8 cellular contexts compared by ENCODE assay signal in the genomic region with DNA sequence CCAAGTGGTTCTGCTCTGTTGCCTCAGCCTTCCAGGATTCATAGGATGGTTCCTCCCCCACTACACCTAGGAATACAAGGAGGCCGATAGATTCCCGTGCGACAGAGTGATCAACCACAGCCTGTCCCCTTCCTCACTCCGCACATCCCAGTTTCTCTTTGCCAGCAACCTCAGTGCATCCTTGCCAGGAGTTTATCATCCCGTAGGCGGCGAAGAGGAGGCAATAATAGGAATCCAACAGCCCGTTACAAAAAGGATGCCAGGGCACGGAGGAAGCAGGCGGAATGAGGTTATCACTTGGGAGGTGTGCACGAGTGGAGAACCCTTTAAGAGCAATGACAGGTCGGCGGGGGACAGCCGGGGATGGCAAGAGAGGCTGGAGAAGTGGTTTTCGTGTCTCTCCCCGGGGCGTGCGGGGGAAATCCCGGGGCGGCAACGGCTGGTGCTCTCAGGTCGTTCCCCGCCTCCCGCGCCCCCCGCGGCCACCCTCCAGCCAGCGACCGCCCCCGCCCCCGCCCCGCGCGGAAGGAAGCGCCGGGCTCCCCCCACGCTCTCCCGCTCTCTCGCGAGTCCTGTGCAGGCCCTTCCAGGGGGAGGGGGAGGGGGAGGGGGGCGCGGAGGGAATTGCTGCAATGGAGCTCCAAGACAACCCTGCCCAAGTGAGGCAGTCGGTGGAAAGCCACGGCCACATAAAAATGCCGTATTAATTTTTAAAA. TPM values are rescaled to one million over a fixed set of nuclear protein-coding genes. Genes with fewer than 3 reads are reported as not detected.
DNase-seq lines count a peak whose midpoint lies in the region; ATAC-seq and TF ChIP-seq lines count a peak whose summit lies in the region.

No MANE protein-coding gene starts in this region.

- ATAC-seq in GM21723 (IDR thresholded peaks at IDR 0.05; ENCODE audit: unreplicated experiment) (peak; percentile 7), HG03457 (IDR thresholded peaks at IDR 0.05; ENCODE audit: unreplicated experiment) (no peak)
- no peak for ATAC-seq in activated T-cell treated with anti-CD3 and anti-CD28 coated beads, Interleukin-2, amount 50 U/mL, for 4 hours
- peak; percentile 17 for ATAC-seq in stimulated activated memory B cell treated with anti-CD40 and anti-IgM and Interleukin-4, amounts not matched to agents 10 μg/mL and 1 μg/mL and 100 μg/mL, for 72 hours

- TF ChIP-seq EP300 in esophagus muscularis mucosa (IDR thresholded peaks at IDR 0.05): no peak

- 0% methylated on average over 17 of the region's 45 CpGs for WGBS in esophagus muscularis mucosa

- TF ChIP-seq CTCF in BJ (IDR thresholded peaks at IDR 0.05; ENCODE audit: insufficient read depth, low read depth, low read length) (no peak), esophagus muscularis mucosa (IDR thresholded peaks at IDR 0.05) (no peak)

- H3K27me3 Mint-ChIP-seq in activated T-cell treated with anti-CD3 and anti-CD28 coated beads, Interleukin-2, amount 50 U/mL, for 4 hours (ENCODE audit: low read depth): peaks cover 15% of the 10 kb centered on the region
- H3K27me3 Mint-ChIP-seq in stimulated activated memory B cell treated with anti-CD40 and anti-IgM and Interleukin-4, amounts not matched to agents 10 μg/mL and 1 μg/mL and 100 μg/mL, for 72 hours: no peaks in the 10 kb centered on the region

- H3K27ac ChIP-seq in esophagus muscularis mucosa (replicated peaks in 1 of 4): peak overlapping the region; percentile 95 to 98 (median 96)

- H3K4me3 Mint-ChIP-seq in activated T-cell treated with anti-CD3 and anti-CD28 coated beads, Interleukin-2, amount 50 U/mL, for 4 hours: peak overlapping the region; percentile 96
- peak overlapping the region; percentile 93 for H3K4me3 Mint-ChIP-seq in stimulated activated memory B cell treated with anti-CD40 and anti-IgM and Interleukin-4, amounts not matched to agents 10 μg/mL and 1 μg/mL and 100 μg/mL, for 72 hours

- peaks cover 18 to 53% (median 42%) of the 10 kb centered on the region in 4 donors for H3K4me1 ChIP-seq in esophagus muscularis mucosa

- no peaks in the 10 kb centered on the region for H3K9me3 ChIP-seq in esophagus muscularis mucosa

- H3K27me3 ChIP-seq in BJ (ENCODE audit: control insufficient read depth, insufficient read depth, low read length) (no peaks in the 10 kb centered on the region), esophagus muscularis mucosa (no peaks in the 10 kb centered on the region)

- TF ChIP-seq POLR2A in esophagus muscularis mucosa (IDR thresholded peaks at IDR 0.05; ENCODE audit: low read depth): no peak

- H3K36me3 ChIP-seq in BJ (ENCODE audit: control insufficient read depth, insufficient read depth, low read length) (no peaks in the 10 kb centered on the region), esophagus muscularis mucosa (no peaks in the 10 kb centered on the region)

- DNase-seq in BJ (ENCODE audit: low read depth) (no peak), NK-92 (lab: John Stamatoyannopoulos, UW; ENCODE audit: unreplicated experiment) (peak; percentile 17), esophagus muscularis mucosa (ENCODE audit: extremely low spot score) (no peak), myocyte (ENCODE audit: low read depth) (peak; percentile 56)
- DNase-seq in activated T-cell treated with anti-CD3 and anti-CD28 coated beads, Interleukin-2, amount 50 U/mL, for 4 hours: peak; percentile 40

- H3K4me1 Mint-ChIP-seq in activated T-cell treated with anti-CD3 and anti-CD28 coated beads, Interleukin-2, amount 50 U/mL, for 4 hours (ENCODE audit: low read depth): peaks cover 47% of the 10 kb centered on the region
- peaks cover 54% of the 10 kb centered on the region for H3K4me1 Mint-ChIP-seq in stimulated activated memory B cell treated with anti-CD40 and anti-IgM and Interleukin-4, amounts not matched to agents 10 μg/mL and 1 μg/mL and 100 μg/mL, for 72 hours

- intact Hi-C loops in esophagus muscularis mucosa (cut with DNase I): loop anchor here (5.0 to 10.0 kb wide), 2 partner anchors 118 to 151 kb away; no protein-coding TSS in a partner anchor

- no peaks in the 10 kb centered on the region for H3K36me3 Mint-ChIP-seq in activated T-cell treated with anti-CD3 and anti-CD28 coated beads, Interleukin-2, amount 50 U/mL, for 4 hours (ENCODE audit: insufficient read depth)
- no peaks in the 10 kb centered on the region for H3K36me3 Mint-ChIP-seq in stimulated activated memory B cell treated with anti-CD40 and anti-IgM and Interleukin-4, amounts not matched to agents 10 μg/mL and 1 μg/mL and 100 μg/mL, for 72 hours

- H3K4me3 ChIP-seq in BJ (ENCODE audit: low read depth, low read length) (peak overlapping the region; percentile 69), esophagus muscularis mucosa (peak overlapping the region; percentile 84 to 98 (median 90))

- POLR2A ChIA-PET in BJ (lab: Charles Lee): no interaction called here

- no peaks in the 10 kb centered on the region for H3K9me3 Mint-ChIP-seq in activated T-cell treated with anti-CD3 and anti-CD28 coated beads, Interleukin-2, amount 50 U/mL, for 4 hours
- H3K9me3 Mint-ChIP-seq in stimulated activated memory B cell treated with anti-CD40 and anti-IgM and Interleukin-4, amounts not matched to agents 10 μg/mL and 1 μg/mL and 100 μg/mL, for 72 hours: no peaks in the 10 kb centered on the region

- H3K27ac Mint-ChIP-seq in stimulated activated memory B cell treated with anti-CD40 and anti-IgM and Interleukin-4, amounts not matched to agents 10 μg/mL and 1 μg/mL and 100 μg/mL, for 72 hours: peak overlapping the region; percentile 96

- CTCF ChIA-PET in BJ (lab: Yijun Ruan, JAX): no interaction called here

RNA-seq across cellular contexts. Expression of a gene that starts 1.6 kb away (rescaled TPM):
- polyA plus RNA-seq in BJ (2011; rRNA removed): 10.6 and 20.0 TPM in 2 replicates
- polyA minus RNA-seq in BJ (2011; rRNA and poly(A)+ RNA removed): 26.2 and 30.3 TPM in 2 replicates
- 10 to 100 TPM in 1 of 3 donors, 1 to 10 TPM in 2; 6.7 to 11.6 (median 9.4) TPM for total RNA-seq in activated T-cell treated with anti-CD3 and anti-CD28 coated beads, Interleukin-2, amount 50 U/mL, for 4 hours
- total RNA-seq in esophagus muscularis mucosa: 10 to 100 TPM; 21.3 to 31.6 (median 23.3) TPM
- 33.9 and 34.7 TPM in 2 replicates for total RNA-seq in myocyte
- polyA plus RNA-seq in myocyte (2012): 27.7 TPM

Comparison
In these comparisons a context has a peak if more than half of its experiments do, and no peak if none do; other contexts are left out.
1. DNase-seq: peak in NK-92 (single experiment), activated T-cell treated with anti-CD3 and anti-CD28 coated beads, Interleukin-2, amount 50 U/mL, for 4 hours (single experiment) and myocyte (single experiment); none in BJ (single experiment) and esophagus muscularis mucosa (single experiment).
2. ATAC-seq: peak in GM21723 (single experiment) and stimulated activated memory B cell treated with anti-CD40 and anti-IgM and Interleukin-4, amounts not matched to agents 10 μg/mL and 1 μg/mL and 100 μg/mL, for 72 hours (single experiment); none in activated T-cell treated with anti-CD3 and anti-CD28 coated beads, Interleukin-2, amount 50 U/mL, for 4 hours (0 of 2) and HG03457 (single experiment).